8 cellular contexts compared by ENCODE assay signal in the genomic region with DNA sequence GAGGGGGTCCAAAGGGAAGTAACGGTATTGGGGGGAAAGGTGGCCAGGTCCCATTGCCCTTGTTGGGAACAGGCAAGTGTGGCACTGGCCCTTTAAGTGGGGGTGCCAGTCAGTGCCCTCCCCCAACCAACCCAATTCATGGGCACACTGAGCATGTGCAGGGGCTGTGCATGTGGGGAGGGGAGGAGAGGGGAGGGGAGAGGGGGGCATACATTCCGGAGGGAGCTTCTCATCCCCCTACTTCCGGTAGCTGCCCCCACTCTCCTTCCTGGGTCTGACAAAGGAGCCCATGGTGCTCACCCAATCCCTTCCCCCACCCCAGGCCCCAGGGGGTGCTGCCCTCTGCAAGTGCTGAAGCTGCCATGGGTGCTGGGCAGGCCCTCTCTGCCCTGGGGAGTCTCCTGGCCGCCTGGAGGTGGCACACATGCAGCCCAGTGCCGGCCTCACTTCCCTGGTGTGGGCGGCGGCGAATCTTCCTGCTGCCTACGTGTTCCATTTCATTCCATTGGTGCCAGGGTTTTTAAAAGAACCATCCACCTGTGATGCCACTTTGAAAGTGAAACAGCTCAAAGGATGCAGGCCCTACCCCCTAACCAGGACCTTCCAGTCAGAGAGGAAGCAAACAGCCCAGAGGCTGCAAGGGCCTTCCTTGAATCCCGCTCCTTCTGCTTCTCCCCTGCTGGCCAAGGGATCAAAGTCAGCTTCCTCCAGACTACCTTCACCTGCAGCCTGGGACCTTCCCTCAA. TPM values are rescaled to one million over a fixed set of nuclear protein-coding genes. Genes with fewer than 3 reads are reported as not detected.
DNase-seq lines count a peak whose midpoint lies in the region; ATAC-seq and TF ChIP-seq lines count a peak whose summit lies in the region.

No MANE protein-coding gene starts in this region.

- peaks cover 14% of the 10 kb centered on the region for H3K4me1 Mint-ChIP-seq in T-helper 1 cell treated with Interleukin-12 subunit alpha and Interleukin-12 subunit beta and Interleukin-4 antibody, amounts not matched to agents 30 μg/mL and 1 μg/mL, for 36 hours (ENCODE audit: low read depth)

- no peaks in the 10 kb centered on the region for H3K36me3 Mint-ChIP-seq in T-helper 1 cell treated with Interleukin-12 subunit alpha and Interleukin-12 subunit beta and Interleukin-4 antibody, amounts not matched to agents 30 μg/mL and 1 μg/mL, for 36 hours (ENCODE audit: low read depth)

- peak in 3 of 7 experiments; percentile 26 to 35 (median 32) for TF ChIP-seq CTCF in body of pancreas (IDR thresholded peaks at IDR 0.05)

- ATAC-seq in HG02763 (IDR thresholded peaks at IDR 0.05; ENCODE audit: unreplicated experiment) (peak; percentile 53), body of pancreas (peak; percentile 87), HG03460 (IDR thresholded peaks at IDR 0.05; ENCODE audit: unreplicated experiment) (no peak), GM19455 (IDR thresholded peaks at IDR 0.05; ENCODE audit: unreplicated experiment) (no peak)

- H3K4me1 ChIP-seq in BLaER1 treated with 17β-estradiol and CSF1 and Interleukin-3, amounts not matched to agents 10 nM and 100 nM = peaks cover 54 to 98% (median 72%) of the 10 kb centered on the region in 10 experiments
- peaks cover 46% of the 10 kb centered on the region for H3K4me1 ChIP-seq in body of pancreas

- H3K36me3 ChIP-seq in BLaER1 treated with 17β-estradiol and CSF1 and Interleukin-3, amounts not matched to agents 10 nM and 100 nM = peaks cover 0 to 11% (median 3%) of the 10 kb centered on the region in 11 experiments; a peak in 4 of 22 replicates
- no peaks in the 10 kb centered on the region for H3K36me3 ChIP-seq in body of pancreas (replicated peaks in 1 of 2; ENCODE audit: insufficient read depth in 1 of 2, low read depth in 2 of 2)

- H4K20me1 ChIP-seq in BLaER1 treated with 17β-estradiol and CSF1 and Interleukin-3, amounts not matched to agents 10 nM and 100 nM = no peaks in the 10 kb centered on the region

- H3K27me3 ChIP-seq in BLaER1 treated with 17β-estradiol and CSF1 and Interleukin-3, amounts not matched to agents 10 nM and 100 nM = no peaks in the 10 kb centered on the region
- H3K27me3 ChIP-seq in body of pancreas = no peaks in the 10 kb centered on the region

- intact Hi-C loops in body of pancreas (cut with DNase I) = no loop called here

- peak overlapping the region; percentile 68 to 91 (median 82) for H3K27ac ChIP-seq in BLaER1 treated with 17β-estradiol and CSF1 and Interleukin-3, amounts not matched to agents 10 nM and 100 nM
- H3K27ac ChIP-seq in body of pancreas (peak overlapping the region; percentile 81 to 89 (median 86)), skin epidermis (peak overlapping the region; percentile 51 to 98 (median 92))

- H3K4me3 Mint-ChIP-seq in T-helper 1 cell treated with Interleukin-12 subunit alpha and Interleukin-12 subunit beta and Interleukin-4 antibody, amounts not matched to agents 30 μg/mL and 1 μg/mL, for 36 hours = peak overlapping the region; percentile 79

- H3K9me3 ChIP-seq in BLaER1 treated with 17β-estradiol and CSF1 and Interleukin-3, amounts not matched to agents 10 nM and 100 nM (replicated peaks in 1 of 11) = no peaks in the 10 kb centered on the region
- no peaks in the 10 kb centered on the region for H3K9me3 ChIP-seq in body of pancreas

- H3K27ac Mint-ChIP-seq in T-helper 1 cell treated with Interleukin-12 subunit alpha and Interleukin-12 subunit beta and Interleukin-4 antibody, amounts not matched to agents 30 μg/mL and 1 μg/mL, for 36 hours = peak overlapping the region; percentile 90

- no peaks in the 10 kb centered on the region for H3K27me3 Mint-ChIP-seq in T-helper 1 cell treated with Interleukin-12 subunit alpha and Interleukin-12 subunit beta and Interleukin-4 antibody, amounts not matched to agents 30 μg/mL and 1 μg/mL, for 36 hours (ENCODE audit: low read depth)

- DNase-seq in body of pancreas = peak; percentile 80 to 90 (median 88)
- DNase-seq in iPS-NIHi7 (ENCODE audit: extremely low spot score) = peak; percentile 38

- H3K4me3 ChIP-seq in BLaER1 treated with 17β-estradiol and CSF1 and Interleukin-3, amounts not matched to agents 10 nM and 100 nM = peak overlapping the region in 8 of 10 experiments; percentile 27 to 62 (median 40); a peak in 15 of 20 replicates
- H3K4me3 ChIP-seq in body of pancreas = no peak overlapping the region
- peak overlapping the region; percentile 9 to 33 (median 20) for H3K4me3 ChIP-seq in skin epidermis

- peak overlapping the region; percentile 73 to 95 (median 89) for H3K4me2 ChIP-seq in BLaER1 treated with 17β-estradiol and CSF1 and Interleukin-3, amounts not matched to agents 10 nM and 100 nM

- 10 to 24% methylated on average over 4 to 10 of the region's 10 CpGs for WGBS in body of pancreas, 2 donors

- no peaks in the 10 kb centered on the region for H3K9me3 Mint-ChIP-seq in T-helper 1 cell treated with Interleukin-12 subunit alpha and Interleukin-12 subunit beta and Interleukin-4 antibody, amounts not matched to agents 30 μg/mL and 1 μg/mL, for 36 hours

- TF ChIP-seq POLR2A in body of pancreas (IDR thresholded peaks at IDR 0.05) = peak in 2 of 3 donors; percentile 69 to 71

- H3K9ac ChIP-seq in BLaER1 treated with 17β-estradiol and CSF1 and Interleukin-3, amounts not matched to agents 10 nM and 100 nM = peak overlapping the region; percentile 60 to 81 (median 74); a peak in 21 of 22 replicates

RNA-seq across cellular contexts. Expression of a gene that starts 11.0 kb away (rescaled TPM):
- total RNA-seq in body of pancreas = 10 to 100 TPM in 1 of 2 donors, 1 to 10 TPM in 1; 5.9 to 10.1 TPM

RNA-seq across cellular contexts. Expression of a gene that starts 24.4 kb away (rescaled TPM):
- total RNA-seq in body of pancreas = 10 to 100 TPM; 13.8 to 15.3 TPM

RNA-seq across cellular contexts. Expression of a gene that starts 37.2 kb away (rescaled TPM):
- 10 to 100 TPM; 20.8 to 21.1 TPM for total RNA-seq in body of pancreas

RNA-seq across cellular contexts. Expression of a gene that starts 40.4 kb away (rescaled TPM):
- 10 to 100 TPM in 1 of 2 donors, 1 to 10 TPM in 1; 5.4 to 23.4 TPM for total RNA-seq in body of pancreas

RNA-seq across cellular contexts. Expression of a gene that starts 49.0 kb away (rescaled TPM):
- total RNA-seq in body of pancreas = 1 to 10 TPM; 4.0 to 5.2 TPM

Comparison
In these comparisons a context has a peak if more than half of its experiments do, and no peak if none do; other contexts are left out.
1. H3K4me3 ChIP-seq: peak in BLaER1 treated with 17β-estradiol and CSF1 and Interleukin-3, amounts not matched to agents 10 nM and 100 nM (8 of 10) and skin epidermis (7 of 7); none in body of pancreas (0 of 2).
2. ATAC-seq: peak in HG02763 (single experiment) and body of pancreas (single experiment); none in HG03460 (single experiment) and GM19455 (single experiment).
3. Peak in every context shown above with its lines, with median percentiles within 50 percentile points of each other: H3K27ac ChIP-seq.